ENCODE assay signal across 8 cellular contexts in the genomic region with DNA sequence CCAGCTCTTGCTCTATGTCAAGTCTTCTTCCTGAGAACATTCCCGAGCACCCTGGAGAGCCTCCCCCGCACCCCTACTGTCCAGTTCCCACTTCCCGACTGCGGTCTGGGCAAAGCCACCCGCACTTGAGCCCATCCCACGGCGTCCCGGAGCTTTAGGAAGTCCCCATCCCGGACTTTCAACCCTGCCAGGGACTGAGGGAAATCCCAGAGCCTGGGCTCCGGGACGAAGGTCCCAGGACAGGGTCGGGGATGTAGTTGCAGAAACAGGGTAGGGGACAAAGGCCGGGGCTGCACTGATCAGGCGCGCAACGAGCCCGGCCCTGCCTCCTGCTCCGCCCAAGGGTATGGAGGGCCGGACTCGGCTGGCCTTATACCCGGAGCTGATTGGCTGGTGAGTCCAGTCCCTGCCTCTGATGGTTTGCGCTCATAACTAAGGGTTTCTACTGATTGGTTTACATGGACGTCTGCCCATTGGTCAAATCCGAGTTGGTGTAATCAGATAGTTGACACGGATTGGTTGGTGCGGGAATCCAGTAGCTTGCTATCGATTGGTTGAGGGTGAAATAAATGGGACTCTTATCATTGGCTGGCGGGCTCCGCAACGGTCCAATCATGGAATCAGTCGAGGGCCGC. TPM values are rescaled to one million over a fixed set of nuclear protein-coding genes. Genes with fewer than 3 reads are reported as not detected.
DNase-seq lines count a peak whose midpoint lies in the region; ATAC-seq, FAIRE-seq and TF ChIP-seq lines count a peak whose summit lies in the region.

No MANE protein-coding gene starts in this region.

- H3K4me3 ChIP-seq in keratinocyte (ENCODE audit: control insufficient read depth in 2 of 3, extremely low read depth in 1 of 3, insufficient read depth in 2 of 3, low read depth in 1 of 3, low read length in 3 of 3) = peak overlapping the region; percentile 59 to 94 (median 83)

- H3K36me3 ChIP-seq in keratinocyte (ENCODE audit: control insufficient read depth in 2 of 2, extremely low read depth in 1 of 2, insufficient read depth in 2 of 2, low read length in 2 of 2) = peaks cover 0 to 2% of the 10 kb centered on the region in 2 experiments

- no peaks in the 10 kb centered on the region for H3K9me3 ChIP-seq in keratinocyte (ENCODE audit: control insufficient read depth, low read depth, low read length)

- H3K4me2 ChIP-seq in keratinocyte (ENCODE audit: control insufficient read depth, extremely low read depth, insufficient read depth, low read depth, low read length) = peak overlapping the region; percentile 98

- FAIRE-seq in keratinocyte (lab: Jason Lieb, UNC) = peak; percentile 95

- DNase-seq in AG20443 (ENCODE audit: low spot score) (peak; percentile 95), NCI-H446 (lab: John Stamatoyannopoulos, UW) (peak; percentile 99 to 100), cerebellum (ENCODE audit: low spot score) (peak; percentile 98), keratinocyte (ENCODE audit: low read depth, low spot score) (peak; percentile 100)
- DNase-seq in activated CD4-positive, alpha-beta T cell treated with anti-CD3 and anti-CD28 coated beads for 1 hour = peak; percentile 85
- peak; percentile 89 to 91 (median 90) for DNase-seq in stimulated activated CD4-positive, alpha-beta T cell treated with anti-CD3 and anti-CD28 coated beads, Interleukin-12 subunit alpha, Interleukin-12 subunit beta, amount 100 ng/mL, for 48 hours (ENCODE audit: low read depth in 2 of 3, low spot score in 1 of 3)

- peak overlapping the region; percentile 80 for H2AFZ ChIP-seq in keratinocyte (ENCODE audit: control insufficient read depth, low read length)

- H4K20me1 ChIP-seq in keratinocyte (ENCODE audit: control insufficient read depth, extremely low read depth, insufficient read depth, low read length) = no peaks in the 10 kb centered on the region

- dilution Hi-C loops in keratinocyte (cut with MboI; ENCODE audit: extremely low pct_ligation_motif_present, low sequenced_read_pairs) = no loop called here

- H3K9ac ChIP-seq in keratinocyte (ENCODE audit: control insufficient read depth, extremely low read depth, insufficient read depth, low read length) = peak overlapping the region; percentile 75

- ATAC-seq in GM19043 (IDR thresholded peaks at IDR 0.05; ENCODE audit: low read depth, unreplicated experiment) (peak; percentile 80), HG03354 (IDR thresholded peaks at IDR 0.05; ENCODE audit: poor library complexity, severe bottlenecking, unreplicated experiment) (peak; percentile 83)

- H3K4me1 ChIP-seq in keratinocyte (ENCODE audit: control insufficient read depth, extremely low read depth, insufficient read depth, low read length) = peaks cover 15% of the 10 kb centered on the region

- H3K27me3 ChIP-seq in keratinocyte (ENCODE audit: control insufficient read depth, extremely low read depth, insufficient read depth, low read length) = no peaks in the 10 kb centered on the region

- H3K79me2 ChIP-seq in keratinocyte (ENCODE audit: control insufficient read depth, insufficient read depth, low read length) = peaks cover 1% of the 10 kb centered on the region

- H3K9me1 ChIP-seq in keratinocyte (ENCODE audit: control insufficient read depth, extremely low read depth, insufficient read depth, low read length) = no peaks in the 10 kb centered on the region

- peak overlapping the region; percentile 75 for H3K27ac ChIP-seq in keratinocyte (ENCODE audit: control insufficient read depth, insufficient read depth, low read length)

- no peak for TF ChIP-seq CTCF in keratinocyte (optimal IDR thresholded peaks at IDR 0.05 in 1 of 3, IDR thresholded peaks at IDR 0.05 in 1 of 3, conservative IDR thresholded peaks at IDR 0.05 in 1 of 3; ENCODE audit: extremely low read depth in 1 of 3, insufficient read depth in 2 of 3, low read length in 3 of 3)

RNA-seq across cellular contexts. Expression of a gene that starts 0.8 kb away (rescaled TPM):
- 11.3 TPM for total RNA-seq in cerebellum
- polyA plus RNA-seq in keratinocyte = 4.2 to 4.7 TPM (median 4.6 TPM) in 3 replicates
- 2.8 TPM for polyA plus RNA-seq in keratinocyte (2011; ENCODE audit: low read depth)
- polyA plus RNA-seq in keratinocyte (2011; cell fraction: cytosol; rRNA removed) = 2.7 and 5.3 TPM in 2 replicates
- 2.4 TPM in 2 replicates for polyA plus RNA-seq in keratinocyte (2011; cell fraction: nucleus; rRNA removed)
- polyA plus RNA-seq in keratinocyte (2012; ENCODE audit: low replicate concordance) = 5.7 and 11.4 TPM in 2 replicates
- 2.0 to 7.9 TPM (median 2.3 TPM) in 3 replicates for polyA minus RNA-seq in keratinocyte
- polyA minus RNA-seq in keratinocyte (2011; cell fraction: cytosol; rRNA and poly(A)+ RNA removed) = 8.1 TPM
- polyA minus RNA-seq in keratinocyte (2011; cell fraction: nucleus; rRNA and poly(A)+ RNA removed) = 0.85 and 2.7 TPM in 2 replicates

RNA-seq across cellular contexts. Expression of a gene that starts 3.9 kb away (rescaled TPM):
- 1.5 TPM for total RNA-seq in cerebellum
- polyA plus RNA-seq in keratinocyte = 53.8 to 80.5 TPM (median 60.0 TPM) in 3 replicates
- 70.3 TPM for polyA plus RNA-seq in keratinocyte (2011; ENCODE audit: low read depth)
- polyA plus RNA-seq in keratinocyte (2011; cell fraction: cytosol; rRNA removed) = 37.9 and 84.3 TPM in 2 replicates
- polyA plus RNA-seq in keratinocyte (2011; cell fraction: nucleus; rRNA removed) = 70.9 and 84.1 TPM in 2 replicates
- polyA plus RNA-seq in keratinocyte (2012; ENCODE audit: low replicate concordance) = 54.3 and 57.7 TPM in 2 replicates
- polyA minus RNA-seq in keratinocyte = 38.9 to 51.1 TPM (median 39.6 TPM) in 3 replicates
- 77.9 TPM for polyA minus RNA-seq in keratinocyte (2011; cell fraction: cytosol; rRNA and poly(A)+ RNA removed)
- polyA minus RNA-seq in keratinocyte (2011; cell fraction: nucleus; rRNA and poly(A)+ RNA removed) = 23.1 and 24.4 TPM in 2 replicates

RNA-seq across cellular contexts. Expression of a gene that starts 38.1 kb away (rescaled TPM):
- total RNA-seq in cerebellum = 23.8 TPM
- polyA plus RNA-seq in keratinocyte = 0.35 to 1.8 TPM (median 0.49 TPM) in 3 replicates
- polyA plus RNA-seq in keratinocyte (2011; ENCODE audit: low read depth) = not detected
- polyA plus RNA-seq in keratinocyte (2011; cell fraction: cytosol; rRNA removed) = 0.29 and 0.68 TPM in 2 replicates
- 0.68 and 0.70 TPM in 2 replicates for polyA plus RNA-seq in keratinocyte (2011; cell fraction: nucleus; rRNA removed)
- polyA plus RNA-seq in keratinocyte (2012; ENCODE audit: low replicate concordance) = 2.1 TPM in 1 of 2 replicates, not detected in the other
- 0.49 to 4.0 TPM (median 2.3 TPM) in 3 replicates for polyA minus RNA-seq in keratinocyte
- not detected for polyA minus RNA-seq in keratinocyte (2011; cell fraction: cytosol; rRNA and poly(A)+ RNA removed)
- 0.70 and 0.74 TPM in 2 replicates for polyA minus RNA-seq in keratinocyte (2011; cell fraction: nucleus; rRNA and poly(A)+ RNA removed)

RNA-seq across cellular contexts. Expression of a gene that starts 40.3 kb away (rescaled TPM):
- total RNA-seq in cerebellum = 0.27 TPM
- polyA plus RNA-seq in keratinocyte = not detected in 3 replicates
- not detected for polyA plus RNA-seq in keratinocyte (2011; ENCODE audit: low read depth)
- not detected in 2 replicates for polyA plus RNA-seq in keratinocyte (2011; cell fraction: cytosol; rRNA removed)
- not detected in 2 replicates for polyA plus RNA-seq in keratinocyte (2011; cell fraction: nucleus; rRNA removed)
- not detected in 2 replicates for polyA plus RNA-seq in keratinocyte (2012; ENCODE audit: low replicate concordance)
- not detected in 3 replicates for polyA minus RNA-seq in keratinocyte
- polyA minus RNA-seq in keratinocyte (2011; cell fraction: cytosol; rRNA and poly(A)+ RNA removed) = not detected
- polyA minus RNA-seq in keratinocyte (2011; cell fraction: nucleus; rRNA and poly(A)+ RNA removed) = not detected in 2 replicates

RNA-seq across cellular contexts. Expression of a gene that starts 57.8 kb away (rescaled TPM):
- total RNA-seq in cerebellum = 21.3 TPM
- 47.4 to 61.0 TPM (median 52.7 TPM) in 3 replicates for polyA plus RNA-seq in keratinocyte
- polyA plus RNA-seq in keratinocyte (2011; ENCODE audit: low read depth) = 51.2 TPM
- polyA plus RNA-seq in keratinocyte (2011; cell fraction: cytosol; rRNA removed) = 43.2 and 91.3 TPM in 2 replicates
- polyA plus RNA-seq in keratinocyte (2011; cell fraction: nucleus; rRNA removed) = 46.9 and 63.8 TPM in 2 replicates
- 82.6 and 89.6 TPM in 2 replicates for polyA plus RNA-seq in keratinocyte (2012; ENCODE audit: low replicate concordance)
- polyA minus RNA-seq in keratinocyte = 27.5 to 75.2 TPM (median 36.8 TPM) in 3 replicates
- polyA minus RNA-seq in keratinocyte (2011; cell fraction: cytosol; rRNA and poly(A)+ RNA removed) = 106 TPM
- 26.8 and 27.0 TPM in 2 replicates for polyA minus RNA-seq in keratinocyte (2011; cell fraction: nucleus; rRNA and poly(A)+ RNA removed)

Comparison
In these comparisons a context has a peak if more than half of its experiments do, and no peak if none do; other contexts are left out.
1. Peak in every context shown above with its lines: DNase-seq, ATAC-seq, H3K4me3 ChIP-seq and H3K27ac ChIP-seq.